Comparison of ENCODE assay signal across 8 cellular contexts in the genomic region with DNA sequence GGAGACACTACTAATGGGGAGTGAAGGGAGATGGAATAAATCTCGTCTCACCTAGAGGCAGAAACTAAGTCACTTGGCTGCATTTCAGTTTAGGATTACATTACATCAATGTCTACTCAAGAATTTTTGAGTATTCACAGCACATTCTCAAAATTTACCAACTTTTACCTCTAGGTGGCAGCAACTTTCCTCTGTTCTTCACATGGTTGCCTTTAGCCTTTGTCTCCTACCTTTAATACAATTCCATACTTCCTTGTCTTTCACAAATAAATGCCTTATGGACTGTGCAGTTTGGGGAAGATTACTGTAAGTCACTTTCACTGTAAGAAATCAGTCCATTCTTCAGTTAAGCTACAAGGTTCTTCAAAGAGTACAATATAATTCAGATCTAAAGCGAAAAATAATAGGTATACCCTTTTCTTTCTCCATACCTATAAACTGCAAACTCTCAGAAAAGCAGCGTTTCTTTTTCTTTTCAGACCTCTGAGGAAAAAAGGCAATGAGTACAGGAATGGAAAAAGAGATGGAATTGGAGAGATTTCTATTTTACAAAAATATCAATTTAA.
DNase-seq lines count a peak whose midpoint lies in the region; ATAC-seq and TF ChIP-seq lines count a peak whose summit lies in the region.

No MANE protein-coding gene starts in this region.

- H3K27ac Mint-ChIP-seq in mesothelial cell of epicardium: peak overlapping the region; percentile 54

- H3K36me3 Mint-ChIP-seq in mesothelial cell of epicardium: peaks cover 10% of the 10 kb centered on the region

- peak; percentile 41 for TF ChIP-seq CTCF in LNCaP clone FGC (IDR thresholded peaks at IDR 0.05; ENCODE audit: control insufficient read depth, extremely low read depth, insufficient read depth)
- TF ChIP-seq CTCF in mesothelial cell of epicardium (IDR thresholded peaks at IDR 0.05; ENCODE audit: unreplicated experiment): peak; percentile 85

- peak; percentile 11 to 48 for DNase-seq in activated CD4-positive, alpha-beta T cell treated with anti-CD3 and anti-CD28 coated beads for 4 hours
- DNase-seq in activated CD4-positive, alpha-beta T cell treated with anti-CD3 and anti-CD28 coated beads, Interleukin-2, amount 50 U/mL, for 1 hour: no peak
- DNase-seq in LNCaP clone FGC (ENCODE audit: low read depth) (no peak), RPMI7951 (ENCODE audit: low read depth) (peak; percentile 45), mesothelial cell of epicardium (ENCODE audit: low spot score in 2 of 2, unreplicated experiment in 2 of 2) (no peak), GM19240 (ENCODE audit: insufficient read length, low spot score) (no peak)
- peak; percentile 20 for DNase-seq in effector CD4-positive, alpha-beta T cell

- no peak overlapping the region for H3K4me3 Mint-ChIP-seq in mesothelial cell of epicardium

- peak; percentile 83 for ATAC-seq in GM21576 (IDR thresholded peaks at IDR 0.05; ENCODE audit: unreplicated experiment)

- H3K4me1 Mint-ChIP-seq in mesothelial cell of epicardium: peaks cover 33% of the 10 kb centered on the region

- H3K27me3 Mint-ChIP-seq in mesothelial cell of epicardium (ENCODE audit: low read depth): no peaks in the 10 kb centered on the region

- no peaks in the 10 kb centered on the region for H3K9me3 Mint-ChIP-seq in mesothelial cell of epicardium

- no peak overlapping the region for H3K4me3 ChIP-seq in LNCaP clone FGC (ENCODE audit: low read depth, low read length)

Comparison
In these comparisons a context has a peak if more than half of its experiments do, and no peak if none do; other contexts are left out.
1. DNase-seq: peak in activated CD4-positive, alpha-beta T cell treated with anti-CD3 and anti-CD28 coated beads for 4 hours (2 of 2), RPMI7951 (single experiment) and effector CD4-positive, alpha-beta T cell (single experiment); none in activated CD4-positive, alpha-beta T cell treated with anti-CD3 and anti-CD28 coated beads, Interleukin-2, amount 50 U/mL, for 1 hour (single experiment), LNCaP clone FGC (single experiment), mesothelial cell of epicardium (0 of 2) and GM19240 (single experiment).